12 cellular contexts compared by ENCODE assay signal in the genomic region with DNA sequence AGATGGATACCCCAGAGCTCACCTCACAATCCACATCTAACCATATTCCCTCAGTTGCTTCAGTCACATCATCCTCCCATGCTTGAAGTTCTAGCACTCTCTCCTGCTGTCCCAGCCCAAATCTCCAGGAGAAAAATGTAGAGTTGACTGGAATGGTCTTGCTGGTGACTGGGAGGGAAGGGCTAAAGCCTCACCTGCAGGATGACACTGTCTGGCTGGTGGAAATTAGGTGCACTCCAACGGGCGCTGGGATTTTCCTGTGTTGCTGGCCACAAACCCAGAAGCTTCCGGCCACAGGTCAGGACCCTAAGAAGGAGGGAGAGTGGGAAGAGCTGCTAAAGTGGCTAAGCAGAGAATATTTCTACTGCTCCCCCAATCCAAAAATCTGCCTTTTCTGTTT. TPM values are rescaled to one million over a fixed set of nuclear protein-coding genes. Genes with fewer than 3 reads are reported as not detected.
DNase-seq lines count a peak whose midpoint lies in the region; ATAC-seq and TF ChIP-seq lines count a peak whose summit lies in the region.
"Had no signal": no experiment of that assay in that cellular context is flagged by ENCODE, and none has a peak within 500 bp of the region (broad histone marks: within the 10 kb centered on the region; RNA-seq: fewer than 3 reads in every experiment).

No MANE protein-coding gene starts in this region.

- TF ChIP-seq CTCF in heart right ventricle (IDR thresholded peaks at IDR 0.05) (no peak), activated B cell treated with CpG ODN at 0.5 μM for 24 hours (IDR thresholded peaks at IDR 0.05) (no peak)

- no peaks in the 10 kb centered on the region for H3K27me3 ChIP-seq in heart right ventricle
- H3K27me3 ChIP-seq in muscle layer of duodenum (ENCODE audit: low read depth, low read length), result no peaks in the 10 kb centered on the region
- no peaks in the 10 kb centered on the region for H3K27me3 ChIP-seq in thymus (ENCODE audit: control insufficient read depth, insufficient read depth)

- POLR2A ChIA-PET in activated B cell treated with CpG ODN at 0.5 μM for 24 hours (lab: Charles Lee), result interaction anchor here (0.7 to 13.8 kb wide), 12 partner anchors 11 to 234 kb away, joined by 3 to 413 read pairs (median 26); a partner anchor contains a TSS

- peak overlapping the region; percentile 63 for H3K4me3 Mint-ChIP-seq in activated B cell treated with CpG ODN at 0.5 μM for 24 hours
- H3K4me3 Mint-ChIP-seq: natural killer cell treated with Interleukin-12 subunit alpha and Interleukin-12 subunit beta and Interleukin-15 and Interleukin-18, amount 100 ng/mL, for 72 hours had no signal

- H3K9me3 ChIP-seq in heart right ventricle (no peaks in the 10 kb centered on the region), muscle layer of duodenum (ENCODE audit: control insufficient read depth in 1 of 2, low read length in 2 of 2) (no peaks in the 10 kb centered on the region), thymus (ENCODE audit: control insufficient read depth) (no peaks in the 10 kb centered on the region)

- H3K27ac Mint-ChIP-seq in activated B cell treated with CpG ODN at 0.5 μM for 24 hours, result peak overlapping the region; percentile 85

- no peaks in the 10 kb centered on the region for H3K9me3 Mint-ChIP-seq in activated B cell treated with CpG ODN at 0.5 μM for 24 hours
- H3K9me3 Mint-ChIP-seq: natural killer cell treated with Interleukin-12 subunit alpha and Interleukin-12 subunit beta and Interleukin-15 and Interleukin-18, amount 100 ng/mL, for 72 hours had no signal

- ATAC-seq in heart right ventricle, result no peak
- ATAC-seq in Right ventricle myocardium superior (ENCODE audit: poor library complexity), result no peak
- no peak for ATAC-seq in activated B cell treated with CpG ODN at 0.5 μM for 24 hours (ENCODE audit: low read depth)
- no peak for ATAC-seq in HG02938 (IDR thresholded peaks at IDR 0.05; ENCODE audit: unreplicated experiment)
- ATAC-seq: left lobe of liver; natural killer cell treated with Interleukin-12 subunit alpha and Interleukin-12 subunit beta and Interleukin-15 and Interleukin-18, amount 100 ng/mL, for 72 hours had no signal

- H3K27me3 Mint-ChIP-seq in activated B cell treated with CpG ODN at 0.5 μM for 24 hours, result no peaks in the 10 kb centered on the region
- H3K27me3 Mint-ChIP-seq: natural killer cell treated with Interleukin-12 subunit alpha and Interleukin-12 subunit beta and Interleukin-15 and Interleukin-18, amount 100 ng/mL, for 72 hours had no signal

- WGBS in heart right ventricle, 2 donors, result 69 to 75% methylated on average over 3 of the region's 3 CpGs
- 93% methylated on average over 3 of the region's 3 CpGs for WGBS in thymus

- intact Hi-C loops in heart right ventricle (cut with DNase I) (loop anchor here in 2 of 10 donors (5.0 kb wide), 2 partner anchors 43 to 48 kb away; a partner anchor contains a TSS), Right ventricle myocardium superior (cut with DNase I) (no loop called here), activated B cell treated with CpG ODN at 0.5 μM for 24 hours (cut with micrococcal nuclease) (loop anchor here (1.0 to 5.0 kb wide), 2 partner anchors 45 to 313 kb away; a partner anchor contains a TSS)

- H3K4me1 Mint-ChIP-seq in activated B cell treated with CpG ODN at 0.5 μM for 24 hours, result peaks cover 83% of the 10 kb centered on the region

- H3K36me3 ChIP-seq in heart right ventricle (peaks cover 0 to 93% (median 27%) of the 10 kb centered on the region in 9 donors), muscle layer of duodenum (ENCODE audit: control insufficient read depth in 1 of 2, insufficient read depth in 2 of 2, low read length in 2 of 2) (peaks cover 42 to 46% of the 10 kb centered on the region in 2 donors), thymus (ENCODE audit: control insufficient read depth, insufficient read depth) (peaks cover 75% of the 10 kb centered on the region)

- H3K36me3 Mint-ChIP-seq in activated B cell treated with CpG ODN at 0.5 μM for 24 hours (ENCODE audit: low read depth), result peaks cover 83% of the 10 kb centered on the region
- H3K36me3 Mint-ChIP-seq: natural killer cell treated with Interleukin-12 subunit alpha and Interleukin-12 subunit beta and Interleukin-15 and Interleukin-18, amount 100 ng/mL, for 72 hours had no signal

- no peak overlapping the region for H3K4me3 ChIP-seq in heart right ventricle
- H3K4me3 ChIP-seq in muscle layer of duodenum (ENCODE audit: low read depth in 1 of 2, low read length in 2 of 2), result no peak overlapping the region
- H3K4me3 ChIP-seq in thymus (ENCODE audit: low read length), result no peak overlapping the region

- H3K27ac ChIP-seq in heart right ventricle (peak overlapping the region in 8 of 10 donors; percentile 47 to 91 (median 86)), muscle layer of duodenum (ENCODE audit: low read length) (peak overlapping the region; percentile 60), thymus (ENCODE audit: low read depth) (peak overlapping the region; percentile 21)

- CTCF ChIA-PET in activated B cell treated with CpG ODN at 0.5 μM for 24 hours (lab: Charles Lee), result interaction anchor here (0.6 to 28.1 kb wide), 7 partner anchors 17 to 694 kb away, joined by 3 to 1006 read pairs (median 4); a partner anchor contains a TSS

- DNase-seq in heart right ventricle (no peak), Right ventricle myocardium superior (no peak), activated B cell treated with CpG ODN at 0.5 μM for 24 hours (no peak)
- no peak for DNase-seq in stimulated activated CD4-positive, alpha-beta T cell treated with anti-CD3 and anti-CD28 coated beads, Interleukin-2, amount 100 ng/mL, for 48 hours
- no peak for DNase-seq in stimulated activated naive CD4-positive, alpha-beta T cell treated with Interleukin-2 at 50 U/mL for 16 hours (lab: John Stamatoyannopoulos, UW)
- DNase-seq: stimulated activated CD4-positive, alpha-beta T cell treated with anti-CD3 and anti-CD28 coated beads, Interleukin-15, amount 100 ng/mL, for 24 hours; substantia nigra had no signal

- H3K4me1 ChIP-seq in heart right ventricle (peaks cover 29 to 88% (median 51%) of the 10 kb centered on the region in 9 donors), muscle layer of duodenum (ENCODE audit: control insufficient read depth in 1 of 2, insufficient read depth in 2 of 2, low read length in 2 of 2) (peaks cover 20 to 28% of the 10 kb centered on the region in 2 donors), thymus (ENCODE audit: control insufficient read depth, insufficient read depth, low read length) (no peaks in the 10 kb centered on the region)

RNA-seq across cellular contexts. Expression of a gene that starts 37.4 kb away (rescaled TPM):
- total RNA-seq in heart right ventricle, result 10 to 100 TPM; 18.1 to 47.3 (median 22.5) TPM
- 10 to 100 TPM in 1 of 2 donors, 1 to 10 TPM in 1; 8.4 to 13.0 TPM for polyA plus RNA-seq in heart right ventricle
- 19.7 TPM for total RNA-seq in Right ventricle myocardium superior
- 60.4 and 70.6 TPM in 2 replicates for total RNA-seq in activated B cell treated with CpG ODN at 0.5 μM for 24 hours
- polyA plus RNA-seq in thymus, result 26.2 TPM

RNA-seq across cellular contexts. Expression of a gene that starts 45.6 kb away (rescaled TPM):
- total RNA-seq in heart right ventricle (10 to 100 TPM; 16.4 to 31.9 (median 23.0) TPM), Right ventricle myocardium superior (17.7 TPM), activated B cell treated with CpG ODN at 0.5 μM for 24 hours (127 and 151 TPM in 2 replicates)
- polyA plus RNA-seq in heart right ventricle (10 to 100 TPM in 1 of 2 donors, 1 to 10 TPM in 1; 4.4 to 16.6 TPM), thymus (12.6 TPM)

Comparison
In these comparisons a context has a peak if more than half of its experiments do, and no peak if none do; other contexts are left out.
1. H3K27ac ChIP-seq: peak in every context shown above with its lines; median percentile 86 in heart right ventricle; 60 in muscle layer of duodenum; 21 in thymus.